ENCODE assay signal across 12 cellular contexts in genomic region chr15:60376677-60377095, GRCh38. TPM values are rescaled to one million over a fixed set of nuclear protein-coding genes. Genes with fewer than 3 reads are reported as not detected.
DNase-seq lines count a peak whose midpoint lies in the region; ATAC-seq, FAIRE-seq and TF ChIP-seq lines count a peak whose summit lies in the region.
"Had no signal": no experiment of that assay in that cellular context is flagged by ENCODE, and none has a peak within 500 bp of the region (broad histone marks: within the 10 kb centered on the region; RNA-seq: fewer than 3 reads in every experiment).

No MANE protein-coding gene starts in this region.

- peak overlapping the region; percentile 94 for H3K4me2 ChIP-seq in A549

- H3K27ac ChIP-seq in A549 (peak overlapping the region; percentile 90), brain microvascular endothelial cell (peak overlapping the region; percentile 93)
- H3K27ac ChIP-seq in effector memory CD4-positive, alpha-beta T cell (ENCODE audit: insufficient read depth, low read length, poor library complexity, severe bottlenecking): no peak overlapping the region

- CTCF ChIA-PET in A549 (lab: Yijun Ruan, JAX): interaction anchor here (1.0 to 11.8 kb wide), 8 partner anchors 8 to 144 kb away, joined by 3 to 174 read pairs (median 5); partner anchors contain the start of gene ANXA2
- CTCF ChIA-PET in activated CD4-positive, alpha-beta T cell treated with anti-CD3 and anti-CD28 coated beads, Interleukin-2, amount 10 ng/mL, durations not matched to agents 7 days and 5 days (lab: Charles Lee): interaction anchor here (1.5 to 1.6 kb wide), 2 partner anchors 17 to 130 kb away, joined by 3 to 7 read pairs; no protein-coding TSS in a partner anchor

- H3K4me3 ChIP-seq in A549 (peak overlapping the region; percentile 3; the same call in 1 of the 3 replicates), brain microvascular endothelial cell (ENCODE audit: low read depth, low read length) (no peak overlapping the region)
- H3K4me3 ChIP-seq in effector memory CD4-positive, alpha-beta T cell (ENCODE audit: insufficient read depth, low read depth, low read length, poor library complexity, severe bottlenecking): no peak overlapping the region
- H3K4me3 ChIP-seq: testis had no signal

- no peak for FAIRE-seq in A549 (lab: Jason Lieb, UNC)

- WGBS in A549 (ENCODE audit: missing lambda C conversion rate): 29% methylated on average over 12 of the region's 12 CpGs

- no peak for TF ChIP-seq POLR2A in A549 (IDR thresholded peaks at IDR 0.05; ENCODE audit: low read length)

- in situ Hi-C loops in brain microvascular endothelial cell (cut with HindIII; ENCODE audit: low pct_ligation_motif_present, low sequenced_read_pairs): no loop called here

- H3K4me3 Mint-ChIP-seq in nephron progenitor cell: no peak overlapping the region
- H3K4me3 Mint-ChIP-seq in activated CD4-positive, alpha-beta T cell treated with anti-CD3 and anti-CD28 coated beads, Interleukin-2, amount 10 ng/mL, durations not matched to agents 7 days and 5 days: no peak overlapping the region

- peaks cover 86% of the 10 kb centered on the region for H3K36me3 ChIP-seq in brain microvascular endothelial cell (replicated peaks)
- H3K36me3 ChIP-seq in effector memory CD4-positive, alpha-beta T cell (ENCODE audit: control insufficient read depth, insufficient read depth, low read length): peaks cover 37% of the 10 kb centered on the region

- peaks cover 96% of the 10 kb centered on the region for H3K4me1 ChIP-seq in A549
- no peaks in the 10 kb centered on the region for H3K4me1 ChIP-seq in effector memory CD4-positive, alpha-beta T cell (ENCODE audit: control insufficient read depth, insufficient read depth, low read length, poor library complexity, severe bottlenecking)

- peak in 1 of 2 experiments; percentile 57 for DNase-seq in A549 (ENCODE audit: low read depth in 1 of 2, low spot score in 1 of 2)
- DNase-seq in NCI-H187 (lab: John Stamatoyannopoulos, UW): peak; percentile 29 to 42
- no peak for DNase-seq in brain microvascular endothelial cell
- DNase-seq in nephron progenitor cell: no peak
- no peak for DNase-seq in Ammon's horn (ENCODE audit: low spot score)
- no peak for DNase-seq in activated CD4-positive, alpha-beta T cell treated with anti-CD3 and anti-CD28 coated beads, Interleukin-2, amount 10 ng/mL, durations not matched to agents 7 days and 5 days
- DNase-seq in effector memory CD4-positive, alpha-beta T cell: no peak
- no peak for DNase-seq in mucosa of gallbladder (ENCODE audit: low spot score)
- DNase-seq: effector CD8-positive, alpha-beta T cell; GF-D8; NCI-H1417 treated with DMSO at 0.1 percent for 48 hours; testis had no signal

- no peak for TF ChIP-seq CTCF in A549 (IDR thresholded peaks at IDR 0.05)
- no peak for TF ChIP-seq CTCF in brain microvascular endothelial cell (IDR thresholded peaks at IDR 0.05; ENCODE audit: low read depth, low read length, missing control alignments)
- TF ChIP-seq CTCF in nephron progenitor cell (IDR thresholded peaks at IDR 0.05): no peak

- TF ChIP-seq EP300 in A549 (IDR thresholded peaks at IDR 0.05): 0 out of 5 replicates have a peak, but pooled peaks of 1 of the 2 experiments have one; percentile 13

- H3K27ac Mint-ChIP-seq in nephron progenitor cell: peak overlapping the region; percentile 94
- H3K27ac Mint-ChIP-seq in activated CD4-positive, alpha-beta T cell treated with anti-CD3 and anti-CD28 coated beads, Interleukin-2, amount 10 ng/mL, durations not matched to agents 7 days and 5 days: no peak overlapping the region

- H3K9me3 Mint-ChIP-seq in nephron progenitor cell: no peaks in the 10 kb centered on the region
- H3K9me3 Mint-ChIP-seq in activated CD4-positive, alpha-beta T cell treated with anti-CD3 and anti-CD28 coated beads, Interleukin-2, amount 10 ng/mL, durations not matched to agents 7 days and 5 days: no peaks in the 10 kb centered on the region

- ATAC-seq in A549: peak in 1 of 2 experiments; percentile 1; a peak in 3 of 6 replicates

- TF ChIP-seq RAD21 in A549 (conservative IDR thresholded peaks at IDR 0.05 in 1 of 2, IDR thresholded peaks at IDR 0.05 in 1 of 2): no peak

- POLR2A ChIA-PET in A549 (lab: Yijun Ruan, JAX): interaction anchor here (1.1 to 5.1 kb wide), 5 partner anchors 9 to 687 kb away, joined by 3 to 152 read pairs (median 6); partner anchors contain the start of gene ANXA2
- POLR2A ChIA-PET in activated CD4-positive, alpha-beta T cell treated with anti-CD3 and anti-CD28 coated beads, Interleukin-2, amount 10 ng/mL, durations not matched to agents 7 days and 5 days (lab: Charles Lee): no interaction called here

- H3K36me3 Mint-ChIP-seq in nephron progenitor cell (ENCODE audit: low read depth): peaks cover 20% of the 10 kb centered on the region
- H3K36me3 Mint-ChIP-seq in activated CD4-positive, alpha-beta T cell treated with anti-CD3 and anti-CD28 coated beads, Interleukin-2, amount 10 ng/mL, durations not matched to agents 7 days and 5 days (ENCODE audit: low read depth): peaks cover 58% of the 10 kb centered on the region

- H3K4me1 Mint-ChIP-seq in nephron progenitor cell: peaks cover 55% of the 10 kb centered on the region
- peaks cover 4% of the 10 kb centered on the region for H3K4me1 Mint-ChIP-seq in activated CD4-positive, alpha-beta T cell treated with anti-CD3 and anti-CD28 coated beads, Interleukin-2, amount 10 ng/mL, durations not matched to agents 7 days and 5 days

- H3K27me3 Mint-ChIP-seq in nephron progenitor cell (ENCODE audit: low read depth, poor library complexity): peaks cover 5% of the 10 kb centered on the region
- H3K27me3 Mint-ChIP-seq in activated CD4-positive, alpha-beta T cell treated with anti-CD3 and anti-CD28 coated beads, Interleukin-2, amount 10 ng/mL, durations not matched to agents 7 days and 5 days: no peaks in the 10 kb centered on the region

- H3K9me3 ChIP-seq in A549: no peaks in the 10 kb centered on the region
- H3K9me3 ChIP-seq in effector memory CD4-positive, alpha-beta T cell (ENCODE audit: control insufficient read depth, low read length): no peaks in the 10 kb centered on the region
- H3K9me3 ChIP-seq: testis had no signal

- H3K27me3 ChIP-seq in brain microvascular endothelial cell (replicated peaks): no peaks in the 10 kb centered on the region
- H3K27me3 ChIP-seq in effector memory CD4-positive, alpha-beta T cell (replicated peaks; ENCODE audit: control insufficient read depth, insufficient read depth, low read length, poor library complexity, severe bottlenecking): no peaks in the 10 kb centered on the region
- H3K27me3 ChIP-seq: testis had no signal

TF ChIP-seq in A549, 52 proteins besides CTCF, POLR2A, EP300 and RAD21 (continues in another document):
- TF ChIP-seq EHMT2 (IDR thresholded peaks at IDR 0.05; ENCODE audit: low read depth): no peak
- TF ChIP-seq KDM5A (IDR thresholded peaks at IDR 0.05): no peak
- TF ChIP-seq NFE2L2 (conservative IDR thresholded peaks at IDR 0.05; ENCODE audit: low read length): no peak
- no peak for TF ChIP-seq KDM1A (IDR thresholded peaks at IDR 0.05; ENCODE audit: low read depth)
- TF ChIP-seq PBX3 (IDR thresholded peaks at IDR 0.05): no peak
- no peak for TF ChIP-seq NPAS2 (CRISPR knock-in tag; IDR thresholded peaks at IDR 0.05; ENCODE audit: borderline replicate concordance)
- peak in 1 of 2 experiments; percentile 30; a peak in 3 of 5 replicates for TF ChIP-seq JUN (IDR thresholded peaks at IDR 0.05)
- peak; percentile 40; the same call in 1 of the 2 replicates for TF ChIP-seq MYC (IDR thresholded peaks at IDR 0.05; ENCODE audit: borderline replicate concordance, low read length)
- TF ChIP-seq CBX2 (IDR thresholded peaks at IDR 0.05; ENCODE audit: borderline replicate concordance, low read depth): no peak
- no peak for TF ChIP-seq CHD4 (IDR thresholded peaks at IDR 0.05; ENCODE audit: borderline replicate concordance)
- TF ChIP-seq BHLHE40 (IDR thresholded peaks at IDR 0.05; ENCODE audit: low read depth, low read length): peak; percentile 16; the same call in 1 of the 2 replicates
- TF ChIP-seq HEYL (CRISPR knock-in tag; IDR thresholded peaks at IDR 0.05): no peak
- no peak for TF ChIP-seq TP53 (CRISPR knock-in tag; IDR thresholded peaks at IDR 0.05)
- peak; percentile 54; the same call in 1 of the 2 replicates for TF ChIP-seq POLR2AphosphoS2 (conservative IDR thresholded peaks at IDR 0.05; ENCODE audit: low read length)
- peak; percentile 90 for TF ChIP-seq HOXB13 (CRISPR knock-in tag; IDR thresholded peaks at IDR 0.05; ENCODE audit: low read depth)
- no peak for TF ChIP-seq MAZ (IDR thresholded peaks at IDR 0.05; ENCODE audit: borderline replicate concordance, low read depth, low read length)
- no peak for TF ChIP-seq ELK1 (IDR thresholded peaks at IDR 0.05; ENCODE audit: low read depth, low read length)
- TF ChIP-seq JUNB (IDR thresholded peaks at IDR 0.05): no peak
- no peak for TF ChIP-seq HDAC2 (IDR thresholded peaks at IDR 0.05)

RNA-seq across cellular contexts. Expression of gene ANXA2, which starts 21.1 kb away (rescaled TPM):
- polyA plus RNA-seq in A549 (2011; rRNA removed): 5,725 and 5,746 TPM in 2 replicates
- polyA plus RNA-seq in A549 (2012; cell fraction: cytosol; rRNA removed): 4,340 and 4,409 TPM in 2 replicates
- polyA plus RNA-seq in A549 (2012; cell fraction: nucleus; rRNA removed): 2,599 and 4,127 TPM in 2 replicates
- polyA plus RNA-seq in A549 (2017; fragmentation: RNase III; extraction: RNeasy Plus Mini Kit Qiagen cat#74134 plus additional on column Dnase treatment): 4,707 to 5,021 TPM (median 4,900 TPM) in 3 replicates
- 4,094 and 4,183 TPM in 2 replicates for polyA minus RNA-seq in A549 (2011; rRNA and poly(A)+ RNA removed)
- 100 to 1,000 TPM; 438 to 488 TPM for total RNA-seq in activated CD4-positive, alpha-beta T cell treated with anti-CD3 and anti-CD28 coated beads, Interleukin-2, amount 10 ng/mL, durations not matched to agents 7 days and 5 days
- total RNA-seq in mucosa of gallbladder: 733 TPM

Comparison
In these comparisons a context has a peak if more than half of its experiments do, and no peak if none do; other contexts are left out.
1. DNase-seq: peak in NCI-H187 (2 of 2); none in brain microvascular endothelial cell (single experiment), nephron progenitor cell (single experiment), Ammon's horn (single experiment), activated CD4-positive, alpha-beta T cell treated with anti-CD3 and anti-CD28 coated beads, Interleukin-2, amount 10 ng/mL, durations not matched to agents 7 days and 5 days (single experiment), effector memory CD4-positive, alpha-beta T cell (0 of 3) and mucosa of gallbladder (single experiment).